ENCODE assay signal across 1 cellular context in genomic region chr15:69060744-69061143, GRCh38.
TF ChIP-seq lines count a peak whose summit lies in the region.

No MANE protein-coding gene starts in this region.

TF ChIP-seq in K562, 482 proteins besides CTCF, POLR2A, EP300 and RAD21:
- TF ChIP-seq GTF2E2 (tag; IDR thresholded peaks at IDR 0.05) (no peak), RCOR1 (IDR thresholded peaks at IDR 0.05; ENCODE audit: borderline replicate concordance in 1 of 2, low read depth in 2 of 2, low read length in 2 of 2) (no peak), EWSR1 (IDR thresholded peaks at IDR 0.05; ENCODE audit: borderline replicate concordance, low read depth, partially characterized antibody) (no peak), ZNF324 (CRISPR knock-in tag; IDR thresholded peaks at IDR 0.05) (no peak), WHSC1 (IDR thresholded peaks at IDR 0.05; ENCODE audit: low read length) (no peak), GABPA (tag; conservative IDR thresholded peaks at IDR 0.05; ENCODE audit: low read depth) (0 out of 2 replicates have a peak, but pooled peaks have one; percentile 29), ZBTB11 (CRISPR knock-in tag; IDR thresholded peaks at IDR 0.05) (no peak), BCOR (IDR thresholded peaks at IDR 0.05) (no peak)
